In genomic region chr4:122895336-122895995, GRCh38 we compare ENCODE assay signal across 2 cellular contexts.
TF ChIP-seq lines count a peak whose summit lies in the region.

No MANE protein-coding gene starts in this region.

TF ChIP-seq in SK-N-SH, 30 proteins besides CTCF, POLR2A, EP300 and RAD21 (continued from another document):
- TF ChIP-seq YY1 (IDR thresholded peaks at IDR 0.05; ENCODE audit: low read depth) (no peak), RCOR1 (IDR thresholded peaks at IDR 0.05; ENCODE audit: low read length) (no peak), NRF1 (IDR thresholded peaks at IDR 0.05; ENCODE audit: low read depth, low read length) (no peak)

TF ChIP-seq in SK-N-SH treated with all-trans-retinoic acid at 6 μM for 48 hours, 23 proteins besides CTCF, POLR2A, EP300 and RAD21 (continued from another document):
- TF ChIP-seq TSHZ2 (CRISPR knock-in tag; IDR thresholded peaks at IDR 0.05): no peak
- no peak for TF ChIP-seq ZFP3 (CRISPR knock-in tag; IDR thresholded peaks at IDR 0.05)
- no peak for TF ChIP-seq OSR1 (CRISPR knock-in tag; IDR thresholded peaks at IDR 0.05)
- no peak for TF ChIP-seq ESRRG (CRISPR knock-in tag; IDR thresholded peaks at IDR 0.05)
- no peak for TF ChIP-seq TOX (CRISPR knock-in tag; IDR thresholded peaks at IDR 0.05; ENCODE audit: borderline replicate concordance)
- no peak for TF ChIP-seq TCF4 (CRISPR knock-in tag; IDR thresholded peaks at IDR 0.05; ENCODE audit: borderline replicate concordance)
- TF ChIP-seq ZFP30 (CRISPR knock-in tag; IDR thresholded peaks at IDR 0.05): no peak
- no peak for TF ChIP-seq CSDC2 (CRISPR knock-in tag; IDR thresholded peaks at IDR 0.05)
- TF ChIP-seq ISL1 (CRISPR knock-in tag; IDR thresholded peaks at IDR 0.05): no peak
- TF ChIP-seq SNAI2 (CRISPR knock-in tag; IDR thresholded peaks at IDR 0.05): no peak
- TF ChIP-seq ARNTL (CRISPR knock-in tag; IDR thresholded peaks at IDR 0.05; ENCODE audit: borderline replicate concordance, low read depth): no peak
- no peak for TF ChIP-seq ZNF8 (CRISPR knock-in tag; IDR thresholded peaks at IDR 0.05)
- no peak for TF ChIP-seq ZC3H10 (CRISPR knock-in tag; IDR thresholded peaks at IDR 0.05)
- TF ChIP-seq CREB5 (CRISPR knock-in tag; IDR thresholded peaks at IDR 0.05; ENCODE audit: low read depth): no peak
- TF ChIP-seq PPARA (CRISPR knock-in tag; IDR thresholded peaks at IDR 0.05; ENCODE audit: borderline replicate concordance): no peak
- TF ChIP-seq GLIS3 (CRISPR knock-in tag; IDR thresholded peaks at IDR 0.05): no peak
- no peak for TF ChIP-seq ZNF70 (CRISPR knock-in tag; IDR thresholded peaks at IDR 0.05)
- TF ChIP-seq RARB (CRISPR knock-in tag; IDR thresholded peaks at IDR 0.05): no peak
